ENCODE assay signal across 12 cellular contexts in genomic region chr2:75431757-75432156, GRCh38.
DNase-seq lines count a peak whose midpoint lies in the region; ATAC-seq and TF ChIP-seq lines count a peak whose summit lies in the region.
"Had no signal": no experiment of that assay in that cellular context is flagged by ENCODE, and none has a peak within 500 bp of the region (broad histone marks: within the 10 kb centered on the region; RNA-seq: fewer than 3 reads in every experiment).

No MANE protein-coding gene starts in this region.

- H3K27ac ChIP-seq in BLaER1 treated with 17β-estradiol and CSF1 and Interleukin-3, amounts not matched to agents 10 nM and 100 nM = no peak overlapping the region
- no peak overlapping the region for H3K27ac ChIP-seq in brain microvascular endothelial cell
- no peak overlapping the region for H3K27ac ChIP-seq in upper lobe of right lung
- no peak overlapping the region for H3K27ac ChIP-seq in right atrium auricular region
- H3K27ac ChIP-seq: tibial nerve had no signal

- no peak overlapping the region for H3K9ac ChIP-seq in BLaER1 treated with 17β-estradiol and CSF1 and Interleukin-3, amounts not matched to agents 10 nM and 100 nM

- no peaks in the 10 kb centered on the region for H4K20me1 ChIP-seq in BLaER1 treated with 17β-estradiol and CSF1 and Interleukin-3, amounts not matched to agents 10 nM and 100 nM

- intact Hi-C loops in upper lobe of right lung (cut with DNase I) = no loop called here

- no peaks in the 10 kb centered on the region for H3K27me3 ChIP-seq in BLaER1 treated with 17β-estradiol and CSF1 and Interleukin-3, amounts not matched to agents 10 nM and 100 nM
- H3K27me3 ChIP-seq in brain microvascular endothelial cell (replicated peaks) = no peaks in the 10 kb centered on the region
- no peaks in the 10 kb centered on the region for H3K27me3 ChIP-seq in upper lobe of right lung
- H3K27me3 ChIP-seq in right atrium auricular region = no peaks in the 10 kb centered on the region
- H3K27me3 ChIP-seq: tibial nerve had no signal

- TF ChIP-seq CTCF in brain microvascular endothelial cell (IDR thresholded peaks at IDR 0.05; ENCODE audit: low read depth, low read length, missing control alignments) (no peak), upper lobe of right lung (IDR thresholded peaks at IDR 0.05) (no peak), right atrium auricular region (IDR thresholded peaks at IDR 0.05) (no peak)

- H3K9me3 ChIP-seq in BLaER1 treated with 17β-estradiol and CSF1 and Interleukin-3, amounts not matched to agents 10 nM and 100 nM (replicated peaks in 1 of 11) = no peaks in the 10 kb centered on the region
- H3K9me3 ChIP-seq in upper lobe of right lung (no peaks in the 10 kb centered on the region), right atrium auricular region (no peaks in the 10 kb centered on the region)
- H3K9me3 ChIP-seq: tibial nerve had no signal

- H3K4me2 ChIP-seq in BLaER1 treated with 17β-estradiol and CSF1 and Interleukin-3, amounts not matched to agents 10 nM and 100 nM = peak overlapping the region in 8 of 11 experiments; percentile 26 to 66 (median 51); a peak in 15 of 22 replicates

- DNase-seq in cerebellar nuclear complex (lab: John Stamatoyannopoulos, UW) (no peak), brain microvascular endothelial cell (no peak), upper lobe of right lung (no peak), right atrium auricular region (ENCODE audit: low spot score) (no peak)
- DNase-seq: midbrain, NCI-H1092, SHP77 had no signal

- ATAC-seq in GM19324 (IDR thresholded peaks at IDR 0.05; ENCODE audit: low FRiP score, unreplicated experiment) (peak; percentile 63), HG02763 (IDR thresholded peaks at IDR 0.05; ENCODE audit: unreplicated experiment) (peak; percentile 66), HG03571 (IDR thresholded peaks at IDR 0.05; ENCODE audit: unreplicated experiment) (peak; percentile 71), upper lobe of right lung (no peak)

- in situ Hi-C loops in brain microvascular endothelial cell (cut with HindIII; ENCODE audit: low pct_ligation_motif_present, low sequenced_read_pairs) = no loop called here

- no peak overlapping the region for H3K4me3 ChIP-seq in BLaER1 treated with 17β-estradiol and CSF1 and Interleukin-3, amounts not matched to agents 10 nM and 100 nM
- no peak overlapping the region for H3K4me3 ChIP-seq in brain microvascular endothelial cell (ENCODE audit: low read depth, low read length)
- H3K4me3 ChIP-seq in upper lobe of right lung = no peak overlapping the region
- H3K4me3 ChIP-seq in right atrium auricular region = no peak overlapping the region
- H3K4me3 ChIP-seq: tibial nerve had no signal

- peaks cover 5 to 32% (median 22%) of the 10 kb centered on the region in 10 experiments; a peak in 18 of 20 replicates for H3K4me1 ChIP-seq in BLaER1 treated with 17β-estradiol and CSF1 and Interleukin-3, amounts not matched to agents 10 nM and 100 nM
- H3K4me1 ChIP-seq in upper lobe of right lung (no peaks in the 10 kb centered on the region), right atrium auricular region (no peaks in the 10 kb centered on the region)
- H3K4me1 ChIP-seq: tibial nerve had no signal

- H3K36me3 ChIP-seq in BLaER1 treated with 17β-estradiol and CSF1 and Interleukin-3, amounts not matched to agents 10 nM and 100 nM = no peaks in the 10 kb centered on the region
- H3K36me3 ChIP-seq in brain microvascular endothelial cell (replicated peaks) = no peaks in the 10 kb centered on the region
- no peaks in the 10 kb centered on the region for H3K36me3 ChIP-seq in upper lobe of right lung
- H3K36me3 ChIP-seq in right atrium auricular region = no peaks in the 10 kb centered on the region
- H3K36me3 ChIP-seq: tibial nerve had no signal
